In genomic region chr16:66809765-66810164, GRCh38 we compare ENCODE assay signal across 1 cellular context.
TF ChIP-seq lines count a peak whose summit lies in the region.

No MANE protein-coding gene starts in this region.

TF ChIP-seq in HepG2, 621 proteins besides CTCF, POLR2A, EP300 and RAD21:
- TF ChIP-seq ZNF772 (CRISPR knock-in tag; IDR thresholded peaks at IDR 0.05) (no peak), CREM (IDR thresholded peaks at IDR 0.05) (no peak), CREM (CRISPR knock-in tag; IDR thresholded peaks at IDR 0.05) (no peak), ZXDC (CRISPR knock-in tag; IDR thresholded peaks at IDR 0.05) (no peak), SRSF9 (IDR thresholded peaks at IDR 0.05; ENCODE audit: borderline replicate concordance, insufficient read depth, low read depth, low read length, poor library complexity, severe bottlenecking) (no peak), DR1 (CRISPR knock-in tag; IDR thresholded peaks at IDR 0.05) (no peak), ZNF496 (CRISPR knock-in tag; IDR thresholded peaks at IDR 0.05; ENCODE audit: insufficient replicate concordance) (no peak), MXD3 (CRISPR knock-in tag; IDR thresholded peaks at IDR 0.05) (no peak), ZNF34 (CRISPR knock-in tag; IDR thresholded peaks at IDR 0.05; ENCODE audit: borderline replicate concordance) (no peak), ATF5 (CRISPR knock-in tag; IDR thresholded peaks at IDR 0.05; ENCODE audit: low read depth) (no peak), TOE1 (CRISPR knock-in tag; IDR thresholded peaks at IDR 0.05) (no peak), HDAC1 (CRISPR knock-in tag; IDR thresholded peaks at IDR 0.05) (no peak), REPIN1 (CRISPR knock-in tag; IDR thresholded peaks at IDR 0.05; ENCODE audit: borderline replicate concordance, low read depth) (no peak), NAIF1 (CRISPR knock-in tag; IDR thresholded peaks at IDR 0.05; ENCODE audit: borderline replicate concordance) (no peak), ZSCAN5A (CRISPR knock-in tag; IDR thresholded peaks at IDR 0.05; ENCODE audit: borderline replicate concordance) (no peak)
- TF ChIP-seq, protein P1, sequence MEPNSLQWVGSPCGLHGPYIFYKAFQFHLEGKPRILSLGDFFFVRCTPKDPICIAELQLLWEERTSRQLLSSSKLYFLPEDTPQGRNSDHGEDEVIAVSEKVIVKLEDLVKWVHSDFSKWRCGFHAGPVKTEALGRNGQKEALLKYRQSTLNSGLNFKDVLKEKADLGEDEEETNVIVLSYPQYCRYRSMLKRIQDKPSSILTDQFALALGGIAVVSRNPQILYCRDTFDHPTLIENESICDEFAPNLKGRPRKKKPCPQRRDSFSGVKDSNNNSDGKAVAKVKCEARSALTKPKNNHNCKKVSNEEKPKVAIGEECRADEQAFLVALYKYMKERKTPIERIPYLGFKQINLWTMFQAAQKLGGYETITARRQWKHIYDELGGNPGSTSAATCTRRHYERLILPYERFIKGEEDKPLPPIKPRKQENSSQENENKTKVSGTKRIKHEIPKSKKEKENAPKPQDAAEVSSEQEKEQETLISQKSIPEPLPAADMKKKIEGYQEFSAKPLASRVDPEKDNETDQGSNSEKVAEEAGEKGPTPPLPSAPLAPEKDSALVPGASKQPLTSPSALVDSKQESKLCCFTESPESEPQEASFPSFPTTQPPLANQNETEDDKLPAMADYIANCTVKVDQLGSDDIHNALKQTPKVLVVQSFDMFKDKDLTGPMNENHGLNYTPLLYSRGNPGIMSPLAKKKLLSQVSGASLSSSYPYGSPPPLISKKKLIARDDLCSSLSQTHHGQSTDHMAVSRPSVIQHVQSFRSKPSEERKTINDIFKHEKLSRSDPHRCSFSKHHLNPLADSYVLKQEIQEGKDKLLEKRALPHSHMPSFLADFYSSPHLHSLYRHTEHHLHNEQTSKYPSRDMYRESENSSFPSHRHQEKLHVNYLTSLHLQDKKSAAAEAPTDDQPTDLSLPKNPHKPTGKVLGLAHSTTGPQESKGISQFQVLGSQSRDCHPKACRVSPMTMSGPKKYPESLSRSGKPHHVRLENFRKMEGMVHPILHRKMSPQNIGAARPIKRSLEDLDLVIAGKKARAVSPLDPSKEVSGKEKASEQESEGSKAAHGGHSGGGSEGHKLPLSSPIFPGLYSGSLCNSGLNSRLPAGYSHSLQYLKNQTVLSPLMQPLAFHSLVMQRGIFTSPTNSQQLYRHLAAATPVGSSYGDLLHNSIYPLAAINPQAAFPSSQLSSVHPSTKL (CRISPR knock-in tag; IDR thresholded peaks at IDR 0.05): no peak
- TF ChIP-seq, protein P2, sequence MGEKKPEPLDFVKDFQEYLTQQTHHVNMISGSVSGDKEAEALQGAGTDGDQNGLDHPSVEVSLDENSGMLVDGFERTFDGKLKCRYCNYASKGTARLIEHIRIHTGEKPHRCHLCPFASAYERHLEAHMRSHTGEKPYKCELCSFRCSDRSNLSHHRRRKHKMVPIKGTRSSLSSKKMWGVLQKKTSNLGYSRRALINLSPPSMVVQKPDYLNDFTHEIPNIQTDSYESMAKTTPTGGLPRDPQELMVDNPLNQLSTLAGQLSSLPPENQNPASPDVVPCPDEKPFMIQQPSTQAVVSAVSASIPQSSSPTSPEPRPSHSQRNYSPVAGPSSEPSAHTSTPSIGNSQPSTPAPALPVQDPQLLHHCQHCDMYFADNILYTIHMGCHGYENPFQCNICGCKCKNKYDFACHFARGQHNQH (CRISPR knock-in tag; IDR thresholded peaks at IDR 0.05): no peak
